ENCODE assay signal across 1 cellular context in the genomic region with DNA sequence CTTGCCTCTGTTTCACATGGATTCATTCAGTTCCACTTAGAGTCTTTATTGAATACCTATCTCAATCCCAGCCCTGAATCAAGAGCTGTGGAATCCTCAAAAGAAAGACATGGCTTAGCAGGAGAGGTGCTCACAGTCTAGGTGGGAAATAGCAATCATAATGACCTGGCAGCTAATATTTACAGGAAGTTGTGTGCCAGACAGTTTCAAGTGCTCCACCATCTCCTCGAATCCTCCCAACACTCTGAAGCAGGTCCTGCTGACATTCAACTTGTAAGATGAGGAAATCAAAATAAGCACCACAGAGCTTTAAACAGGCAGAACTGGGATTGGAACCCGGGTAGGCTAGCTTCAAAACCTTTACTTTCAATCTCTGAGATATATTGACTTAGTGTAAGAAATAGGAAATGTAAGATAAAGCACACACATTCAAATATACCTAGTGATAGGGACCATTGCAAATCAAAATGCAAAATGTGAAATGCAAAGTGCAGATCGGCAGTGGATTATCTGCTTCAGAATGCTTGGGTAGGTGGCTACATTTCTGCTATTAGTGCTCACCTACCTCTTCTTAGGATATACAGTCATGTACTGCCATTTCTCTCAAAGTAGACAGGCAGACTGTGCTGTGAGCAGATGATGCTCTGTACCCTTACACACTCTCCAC.
TF ChIP-seq lines count a peak whose summit lies in the region.

No MANE protein-coding gene starts in this region.

TF ChIP-seq in K562, 482 proteins besides CTCF, POLR2A, EP300 and RAD21 (continued from another document):
- TF ChIP-seq BACH1 (tag; IDR thresholded peaks at IDR 0.05): no peak
- no peak for TF ChIP-seq DIDO1 (tag; IDR thresholded peaks at IDR 0.05; ENCODE audit: low read depth)
- TF ChIP-seq, protein P1, sequence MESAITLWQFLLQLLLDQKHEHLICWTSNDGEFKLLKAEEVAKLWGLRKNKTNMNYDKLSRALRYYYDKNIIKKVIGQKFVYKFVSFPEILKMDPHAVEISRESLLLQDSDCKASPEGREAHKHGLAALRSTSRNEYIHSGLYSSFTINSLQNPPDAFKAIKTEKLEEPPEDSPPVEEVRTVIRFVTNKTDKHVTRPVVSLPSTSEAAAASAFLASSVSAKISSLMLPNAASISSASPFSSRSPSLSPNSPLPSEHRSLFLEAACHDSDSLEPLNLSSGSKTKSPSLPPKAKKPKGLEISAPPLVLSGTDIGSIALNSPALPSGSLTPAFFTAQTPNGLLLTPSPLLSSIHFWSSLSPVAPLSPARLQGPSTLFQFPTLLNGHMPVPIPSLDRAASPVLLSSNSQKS (CRISPR knock-in tag; IDR thresholded peaks at IDR 0.05): no peak
- no peak for TF ChIP-seq TSC22D4 (tag; IDR thresholded peaks at IDR 0.05)
- TF ChIP-seq ZNF444 (CRISPR knock-in tag; IDR thresholded peaks at IDR 0.05): no peak
